Comparison of ENCODE assay signal across 11 cellular contexts in the genomic region with DNA sequence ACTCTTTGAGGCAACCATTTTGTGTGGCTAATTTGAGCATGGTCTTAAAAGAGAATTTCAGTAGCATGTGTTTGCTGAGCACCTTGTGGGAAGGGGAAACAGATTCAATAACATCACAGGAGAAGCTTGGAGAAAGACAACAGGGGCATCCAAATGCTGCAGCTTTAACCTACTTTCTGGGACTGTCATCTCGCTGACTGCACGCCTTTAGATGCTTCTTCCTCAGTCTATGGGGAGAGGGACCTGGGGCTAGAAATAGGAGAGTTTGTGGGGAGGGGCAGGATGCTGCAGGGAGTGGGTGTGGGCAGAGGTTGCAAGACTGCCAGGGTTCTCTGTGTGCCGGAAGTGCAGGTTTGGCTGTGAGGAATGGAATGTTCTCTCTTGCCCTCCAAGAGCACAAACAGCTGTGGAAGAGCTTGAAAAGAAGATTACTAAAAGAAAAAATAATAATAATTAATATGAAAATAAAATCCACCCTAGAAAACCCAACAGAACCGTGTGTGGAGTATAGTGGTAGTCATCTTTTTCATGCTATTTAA.
DNase-seq lines count a peak whose midpoint lies in the region; TF ChIP-seq lines count a peak whose summit lies in the region.
"Had no signal": no experiment of that assay in that cellular context is flagged by ENCODE, and none has a peak within 500 bp of the region (broad histone marks: within the 10 kb centered on the region; RNA-seq: fewer than 3 reads in every experiment).

No MANE protein-coding gene starts in this region.

- peaks cover 92% of the 10 kb centered on the region for H3K4me1 Mint-ChIP-seq in HFFc6 (ENCODE audit: low read depth)

- TF ChIP-seq CTCF in HFFc6 (IDR thresholded peaks at IDR 0.05): no peak

- H3K27ac ChIP-seq in caudate nucleus (ENCODE audit: low read depth, low read length): peak overlapping the region; percentile 13
- H3K27ac ChIP-seq in layer of hippocampus (ENCODE audit: low read depth, low read length): peak overlapping the region; percentile 33
- peak overlapping the region; percentile 80 for H3K27ac ChIP-seq in skeletal muscle tissue (ENCODE audit: low read depth, low read length)

- H3K9me3 ChIP-seq in skeletal muscle tissue (ENCODE audit: control insufficient read depth in 3 of 3, low read length in 3 of 3): no peaks in the 10 kb centered on the region

- 0 out of 2 replicates have a peak, but pooled peaks cover 5% of the 10 kb centered on the region for H3K36me3 Mint-ChIP-seq in HFFc6 (ENCODE audit: low read depth)

- no peak for DNase-seq in HFFc6
- DNase-seq in caudate nucleus (lab: John Stamatoyannopoulos, UW): peak in 1 of 61 donors; percentile 17
- DNase-seq in cerebellum (ENCODE audit: low spot score): no peak
- DNase-seq in DMS 273 (lab: John Stamatoyannopoulos, UW; ENCODE audit: unreplicated experiment): no peak
- no peak for DNase-seq in NCI-H2227 treated with DMSO at 0.1 percent for 48 hours (lab: John Stamatoyannopoulos, UW)
- DNase-seq in NCI-H526 (lab: John Stamatoyannopoulos, UW): no peak
- DNase-seq: NCI-H524, retina had no signal

- peak overlapping the region; percentile 66 for H3K4me3 Mint-ChIP-seq in HFFc6
- H3K4me3 Mint-ChIP-seq: stimulated activated memory B cell treated with anti-CD40 and anti-IgM and Interleukin-4, amounts not matched to agents 10 μg/mL and 1 μg/mL and 100 μg/mL, for 72 hours had no signal

- no peaks in the 10 kb centered on the region for H3K9me3 Mint-ChIP-seq in HFFc6

- H3K27ac Mint-ChIP-seq in HFFc6: peak overlapping the region; percentile 37
- H3K27ac Mint-ChIP-seq: stimulated activated memory B cell treated with anti-CD40 and anti-IgM and Interleukin-4, amounts not matched to agents 10 μg/mL and 1 μg/mL and 100 μg/mL, for 72 hours had no signal

- H3K27me3 Mint-ChIP-seq in HFFc6 (ENCODE audit: insufficient read depth): peaks cover 2% of the 10 kb centered on the region
- H3K27me3 Mint-ChIP-seq: stimulated activated memory B cell treated with anti-CD40 and anti-IgM and Interleukin-4, amounts not matched to agents 10 μg/mL and 1 μg/mL and 100 μg/mL, for 72 hours had no signal

- H3K9ac ChIP-seq in skeletal muscle tissue (ENCODE audit: low read depth in 1 of 3, low read length in 3 of 3): peak overlapping the region in 1 of 3 donors; percentile 32

- peak overlapping the region in 1 of 3 donors; percentile 9 for H3K4me3 ChIP-seq in skeletal muscle tissue (ENCODE audit: low read length in 3 of 3)

- H3K4me1 ChIP-seq in skeletal muscle tissue (ENCODE audit: control insufficient read depth in 3 of 3, insufficient read depth in 3 of 3, low read length in 3 of 3): peaks cover 81 to 91% (median 88%) of the 10 kb centered on the region in 3 donors

- no peaks in the 10 kb centered on the region for H3K36me3 ChIP-seq in skeletal muscle tissue (ENCODE audit: control insufficient read depth in 3 of 3, insufficient read depth in 3 of 3, low read length in 3 of 3)

- H3K27me3 ChIP-seq in layer of hippocampus (ENCODE audit: control insufficient read depth, insufficient read depth, low read length) (no peaks in the 10 kb centered on the region), skeletal muscle tissue (ENCODE audit: control insufficient read depth in 3 of 3, insufficient read depth in 3 of 3, low read length in 3 of 3) (no peaks in the 10 kb centered on the region)

Comparison
In these comparisons a context has a peak if more than half of its experiments do, and no peak if none do; other contexts are left out.
1. H3K27ac ChIP-seq: peak in every context shown above with its lines; median percentile 80 in skeletal muscle tissue; 33 in layer of hippocampus; 13 in caudate nucleus.